ENCODE assay signal across 8 cellular contexts in genomic region chr1:116817582-116818064, GRCh38.
DNase-seq lines count a peak whose midpoint lies in the region; ATAC-seq and TF ChIP-seq lines count a peak whose summit lies in the region.

No MANE protein-coding gene starts in this region.

- H3K79me2 ChIP-seq in PC-3 (ENCODE audit: low read length), result no peaks in the 10 kb centered on the region

- peak overlapping the region in 7 of 8 donors; percentile 39 to 76 (median 60) for H3K4me3 Mint-ChIP-seq in CD4-positive, alpha-beta memory T cell
- H3K4me3 Mint-ChIP-seq in activated T-cell treated with anti-CD3 and anti-CD28 coated beads, Interleukin-2, amount 50 U/mL, for 24 hours, result peak overlapping the region; percentile 78

- no peaks in the 10 kb centered on the region for H3K36me3 ChIP-seq in CD4-positive, alpha-beta memory T cell (ENCODE audit: insufficient read depth, low read length)
- H3K36me3 ChIP-seq in H7 (replicated peaks; ENCODE audit: control insufficient read depth, insufficient read depth, low read length) (no peaks in the 10 kb centered on the region), PC-3 (ENCODE audit: low read depth, low read length) (no peaks in the 10 kb centered on the region)

- H3K4me1 Mint-ChIP-seq in CD4-positive, alpha-beta memory T cell, result peaks cover 22 to 40% (median 29%) of the 10 kb centered on the region in 4 donors
- H3K4me1 Mint-ChIP-seq in activated T-cell treated with anti-CD3 and anti-CD28 coated beads, Interleukin-2, amount 50 U/mL, for 24 hours (ENCODE audit: low read depth), result peaks cover 67% of the 10 kb centered on the region

- intact Hi-C loops in CD4-positive, alpha-beta memory T cell (cut with micrococcal nuclease), result loop anchor here (1.0 to 2.0 kb wide), 9 partner anchors 48 to 243 kb away; partner anchors contain the start of genes CD2 and TTF2
- intact Hi-C loops in PC-3 (cut with micrococcal nuclease) (loop anchor here (2.0 to 10.0 kb wide), 4 partner anchors 57 to 245 kb away; partner anchors contain the start of gene CD58), posterior vena cava (cut with DNase I) (no loop called here)

- no TSS peak for BruUV-seq in PC-3 (replicated peaks; lab: Mats Ljungman, UMichigan)

- H3K9ac ChIP-seq in PC-3 (ENCODE audit: low read length), result no peak overlapping the region

- H3K9me2 ChIP-seq in PC-3 (replicated peaks; ENCODE audit: low read length), result no peaks in the 10 kb centered on the region

- H3K4me3 ChIP-seq in CD4-positive, alpha-beta memory T cell (ENCODE audit: low read length in 2 of 2), result no peak overlapping the region
- no peak overlapping the region for H3K4me3 ChIP-seq in H7 (ENCODE audit: insufficient read depth, low read depth, low read length)
- no peak overlapping the region for H3K4me3 ChIP-seq in PC-3 (ENCODE audit: low read length)
- no peak overlapping the region for H3K4me3 ChIP-seq in foreskin fibroblast (ENCODE audit: low read depth in 1 of 2, low read length in 2 of 2)

- POLR2A ChIA-PET in CD4-positive, alpha-beta memory T cell (lab: Charles Lee; ENCODE audit: partially characterized antibody), result interaction anchor here (0.6 to 7.7 kb wide), 11 partner anchors 13 to 238 kb away, joined by 3 to 513 read pairs (median 6); partner anchors contain the start of gene CD2
- POLR2A ChIA-PET in PC-3 (lab: Charles Lee; ENCODE audit: unreplicated experiment), result no interaction called here

- no peak overlapping the region for H3K27ac ChIP-seq in CD4-positive, alpha-beta memory T cell (ENCODE audit: low read depth, low read length)
- H3K27ac ChIP-seq in PC-3 (ENCODE audit: low read length), result no peak overlapping the region

- no peak overlapping the region for H3K4me2 ChIP-seq in PC-3 (ENCODE audit: low read length)

- no peaks in the 10 kb centered on the region for H3K27me3 ChIP-seq in CD4-positive, alpha-beta memory T cell (ENCODE audit: insufficient read depth, low read length)
- H3K27me3 ChIP-seq in H7 (ENCODE audit: control insufficient read depth, insufficient read depth, low read length) (no peaks in the 10 kb centered on the region), PC-3 (ENCODE audit: low read length) (no peaks in the 10 kb centered on the region)

- H3K36me3 Mint-ChIP-seq in CD4-positive, alpha-beta memory T cell, result peaks cover 11 to 18% of the 10 kb centered on the region in 2 donors
- peaks cover 24% of the 10 kb centered on the region for H3K36me3 Mint-ChIP-seq in activated T-cell treated with anti-CD3 and anti-CD28 coated beads, Interleukin-2, amount 50 U/mL, for 24 hours (ENCODE audit: low read depth)

- peaks cover 0 to 7% of the 10 kb centered on the region in 2 donors for H3K9me3 ChIP-seq in CD4-positive, alpha-beta memory T cell (ENCODE audit: control insufficient read depth in 1 of 2, low read length in 2 of 2)
- no peaks in the 10 kb centered on the region for H3K9me3 ChIP-seq in PC-3 (ENCODE audit: low read length)

- ATAC-seq in PC-3, result peak; percentile 93

- TF ChIP-seq CTCF in PC-3 (conservative IDR thresholded peaks at IDR 0.05; ENCODE audit: low read depth, low read length) (peak; percentile 97), foreskin fibroblast (IDR thresholded peaks at IDR 0.05; ENCODE audit: low read depth, low read length) (peak; percentile 76)

- H2AFZ ChIP-seq in PC-3 (ENCODE audit: low read length), result no peak overlapping the region

- peaks cover 3 to 16% (median 14%) of the 10 kb centered on the region in 8 donors for H3K9me3 Mint-ChIP-seq in CD4-positive, alpha-beta memory T cell
- peaks cover 16% of the 10 kb centered on the region for H3K9me3 Mint-ChIP-seq in activated T-cell treated with anti-CD3 and anti-CD28 coated beads, Interleukin-2, amount 50 U/mL, for 24 hours

- CTCF ChIA-PET in CD4-positive, alpha-beta memory T cell (lab: Charles Lee; ENCODE audit: partially characterized antibody), result interaction anchor here (0.8 to 8.6 kb wide), 24 partner anchors 9 to 311 kb away, joined by 3 to 261 read pairs (median 4); partner anchors contain the start of gene CD2
- CTCF ChIA-PET in PC-3 (lab: Charles Lee), result no interaction called here

- H3F3A ChIP-seq in PC-3 (ENCODE audit: low read length, unreplicated experiment), result no peaks in the 10 kb centered on the region

- no peaks in the 10 kb centered on the region for H3K27me3 Mint-ChIP-seq in CD4-positive, alpha-beta memory T cell
- H3K27me3 Mint-ChIP-seq in activated T-cell treated with anti-CD3 and anti-CD28 coated beads, Interleukin-2, amount 50 U/mL, for 24 hours, result no peaks in the 10 kb centered on the region

- peaks cover 36% of the 10 kb centered on the region for H3K4me1 ChIP-seq in CD4-positive, alpha-beta memory T cell (ENCODE audit: insufficient read depth, low read length)
- 0 out of 2 replicates have a peak, but pooled peaks cover 10% of the 10 kb centered on the region for H3K4me1 ChIP-seq in PC-3 (ENCODE audit: insufficient read depth, low read length)

- peak; percentile 67 to 77 (median 71) for DNase-seq in CD4-positive, alpha-beta memory T cell
- peak; percentile 80 for DNase-seq in H7
- peak; percentile 79 for DNase-seq in PC-3
- peak; percentile 84 for DNase-seq in activated T-cell treated with anti-CD3 and anti-CD28 coated beads, Interleukin-2, amount 50 U/mL, for 24 hours
- peak; percentile 10 to 54 for DNase-seq in foreskin fibroblast
- peak; percentile 77 for DNase-seq in stimulated activated CD4-positive, alpha-beta T cell treated with anti-CD3 and anti-CD28 coated beads, Interleukin-2, amount 100 ng/mL, for 4 hours (ENCODE audit: low read depth)
- no peak for DNase-seq in pons (ENCODE audit: low spot score)
- DNase-seq in posterior vena cava (ENCODE audit: low spot score), result no peak

- no peaks in the 10 kb centered on the region for H4K20me1 ChIP-seq in PC-3 (ENCODE audit: low read length)

- peak overlapping the region; percentile 79 to 96 (median 88) for H3K27ac Mint-ChIP-seq in CD4-positive, alpha-beta memory T cell
- peak overlapping the region; percentile 96 for H3K27ac Mint-ChIP-seq in activated T-cell treated with anti-CD3 and anti-CD28 coated beads, Interleukin-2, amount 50 U/mL, for 24 hours

Comparison
In these comparisons a context has a peak if more than half of its experiments do, and no peak if none do; other contexts are left out.
1. DNase-seq: peak in CD4-positive, alpha-beta memory T cell (5 of 5), H7 (single experiment), PC-3 (single experiment), activated T-cell treated with anti-CD3 and anti-CD28 coated beads, Interleukin-2, amount 50 U/mL, for 24 hours (single experiment), foreskin fibroblast (2 of 2) and stimulated activated CD4-positive, alpha-beta T cell treated with anti-CD3 and anti-CD28 coated beads, Interleukin-2, amount 100 ng/mL, for 4 hours (single experiment); none in pons (single experiment) and posterior vena cava (single experiment).
2. intact Hi-C loops: an anchor here in CD4-positive, alpha-beta memory T cell (1.0 to 2.0 kb wide) and PC-3 (2.0 to 10.0 kb wide); none called in posterior vena cava.